Comparison of ENCODE assay signal across 1 cellular context in the genomic region with DNA sequence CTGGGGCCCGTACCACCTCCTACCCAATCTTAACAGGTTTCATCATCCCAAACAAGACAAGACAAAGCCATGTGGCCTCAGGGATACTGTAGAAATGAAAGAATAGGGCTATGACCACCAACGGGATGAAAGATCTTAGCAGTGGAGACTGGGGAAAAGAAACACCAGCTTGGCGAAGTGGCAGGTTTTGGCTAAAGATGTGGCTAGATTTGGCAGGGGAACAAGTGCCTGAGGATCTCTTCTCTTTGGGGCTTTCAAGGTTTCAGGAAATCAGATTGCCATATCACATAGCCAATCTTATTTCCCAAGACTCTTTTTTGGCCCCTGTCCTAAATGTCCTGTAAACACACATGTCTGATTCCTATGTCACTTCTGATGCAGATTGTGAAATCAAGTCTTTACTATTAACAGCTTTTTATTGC.
TF ChIP-seq lines count a peak whose summit lies in the region.

No MANE protein-coding gene starts in this region.

TF ChIP-seq in H1, 55 proteins besides CTCF, POLR2A, EP300 and RAD21:
- TF ChIP-seq, protein P1, sequence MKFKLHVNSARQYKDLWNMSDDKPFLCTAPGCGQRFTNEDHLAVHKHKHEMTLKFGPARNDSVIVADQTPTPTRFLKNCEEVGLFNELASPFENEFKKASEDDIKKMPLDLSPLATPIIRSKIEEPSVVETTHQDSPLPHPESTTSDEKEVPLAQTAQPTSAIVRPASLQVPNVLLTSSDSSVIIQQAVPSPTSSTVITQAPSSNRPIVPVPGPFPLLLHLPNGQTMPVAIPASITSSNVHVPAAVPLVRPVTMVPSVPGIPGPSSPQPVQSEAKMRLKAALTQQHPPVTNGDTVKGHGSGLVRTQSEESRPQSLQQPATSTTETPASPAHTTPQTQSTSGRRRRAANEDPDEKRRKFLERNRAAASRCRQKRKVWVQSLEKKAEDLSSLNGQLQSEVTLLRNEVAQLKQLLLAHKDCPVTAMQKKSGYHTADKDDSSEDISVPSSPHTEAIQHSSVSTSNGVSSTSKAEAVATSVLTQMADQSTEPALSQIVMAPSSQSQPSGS (IDR thresholded peaks at IDR 0.05; ENCODE audit: low read length): no peak
- TF ChIP-seq E2F6 (IDR thresholded peaks at IDR 0.05): no peak
- TF ChIP-seq BACH1 (IDR thresholded peaks at IDR 0.05; ENCODE audit: low read length): no peak
- no peak for TF ChIP-seq ZNF274 (IDR thresholded peaks at IDR 0.05; ENCODE audit: borderline replicate concordance, extremely low read depth, low read length)
TF ChIP-seq in H1: peak in this region for 0.
